ENCODE assay signal across 2 cellular contexts in genomic region chr19:44892932-44893331, GRCh38.
TF ChIP-seq lines count a peak whose summit lies in the region.

No MANE protein-coding gene starts in this region.

TF ChIP-seq in SK-N-SH, 30 proteins besides CTCF, POLR2A, EP300 and RAD21 (continued from another document):
- TF ChIP-seq RXRA (IDR thresholded peaks at IDR 0.05; ENCODE audit: borderline replicate concordance, low read depth) = no peak
- no peak for TF ChIP-seq MEF2A (IDR thresholded peaks at IDR 0.05; ENCODE audit: borderline replicate concordance, low read depth)
- TF ChIP-seq EZH2phosphoT487 (IDR thresholded peaks at IDR 0.05; ENCODE audit: borderline replicate concordance, low read depth) = no peak
- TF ChIP-seq SMC3 (IDR thresholded peaks at IDR 0.05; ENCODE audit: low read depth, low read length) = no peak
- TF ChIP-seq, protein P1, sequence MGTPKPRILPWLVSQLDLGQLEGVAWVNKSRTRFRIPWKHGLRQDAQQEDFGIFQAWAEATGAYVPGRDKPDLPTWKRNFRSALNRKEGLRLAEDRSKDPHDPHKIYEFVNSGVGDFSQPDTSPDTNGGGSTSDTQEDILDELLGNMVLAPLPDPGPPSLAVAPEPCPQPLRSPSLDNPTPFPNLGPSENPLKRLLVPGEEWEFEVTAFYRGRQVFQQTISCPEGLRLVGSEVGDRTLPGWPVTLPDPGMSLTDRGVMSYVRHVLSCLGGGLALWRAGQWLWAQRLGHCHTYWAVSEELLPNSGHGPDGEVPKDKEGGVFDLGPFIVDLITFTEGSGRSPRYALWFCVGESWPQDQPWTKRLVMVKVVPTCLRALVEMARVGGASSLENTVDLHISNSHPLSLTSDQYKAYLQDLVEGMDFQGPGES (IDR thresholded peaks at IDR 0.05; ENCODE audit: low read depth, low read length) = no peak

TF ChIP-seq in SK-N-SH treated with all-trans-retinoic acid at 6 μM for 48 hours, 23 proteins besides CTCF, POLR2A, EP300 and RAD21 (continued from another document):
- no peak for TF ChIP-seq RARB (CRISPR knock-in tag; IDR thresholded peaks at IDR 0.05)
- TF ChIP-seq ZC3H10 (CRISPR knock-in tag; IDR thresholded peaks at IDR 0.05) = no peak
- no peak for TF ChIP-seq SNAI2 (CRISPR knock-in tag; IDR thresholded peaks at IDR 0.05)
- TF ChIP-seq ISL1 (CRISPR knock-in tag; IDR thresholded peaks at IDR 0.05) = no peak
- TF ChIP-seq ARNTL (CRISPR knock-in tag; IDR thresholded peaks at IDR 0.05; ENCODE audit: borderline replicate concordance, low read depth) = no peak
